ENCODE assay signal across 8 cellular contexts in the genomic region with DNA sequence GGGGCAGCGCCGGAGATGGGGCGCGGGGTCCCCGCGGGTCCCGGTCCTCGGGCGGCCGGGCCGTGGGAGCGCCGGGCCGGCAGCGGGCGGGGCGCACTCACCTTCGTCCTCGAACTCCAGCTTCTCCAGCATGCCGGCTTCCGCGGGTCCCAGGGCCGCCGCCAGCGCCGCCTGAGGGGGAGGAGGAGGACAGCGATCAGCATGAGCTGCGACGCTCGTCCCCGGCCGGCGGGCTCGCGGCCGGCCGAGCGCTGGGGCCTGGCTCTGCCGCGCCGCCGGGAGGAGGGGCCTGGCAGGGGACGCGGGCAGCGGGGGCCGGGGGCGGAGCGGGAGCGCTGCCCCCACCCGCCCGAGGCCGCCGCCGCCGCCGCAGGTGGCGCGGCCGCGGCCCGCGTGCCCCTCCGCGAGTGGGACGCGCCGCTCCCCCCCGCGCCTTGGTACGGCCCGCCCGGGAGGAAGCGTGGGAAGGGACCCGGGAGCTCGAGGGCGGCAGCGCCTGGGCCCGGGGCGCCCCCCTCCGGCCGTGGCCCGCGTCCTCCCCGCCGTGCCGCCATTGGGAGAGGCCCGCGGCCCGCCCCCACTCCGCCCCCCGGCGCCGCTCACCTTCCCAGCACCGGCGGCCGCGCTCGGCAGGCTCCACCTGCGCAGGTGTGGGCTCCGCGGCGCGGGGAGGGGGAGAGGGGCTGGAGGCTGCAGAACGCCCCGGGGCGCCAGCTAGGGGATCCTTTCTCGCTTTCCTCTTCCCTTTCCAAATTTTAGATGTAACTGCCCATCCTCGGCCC.
DNase-seq lines count a peak whose midpoint lies in the region; ATAC-seq lines count a peak whose summit lies in the region.

No MANE protein-coding gene starts in this region.

- in situ Hi-C loops in ACHN (cut with HindIII; ENCODE audit: low pct_ligation_motif_present, low pct_unique_long_range_greater_than_20kb, low sequenced_read_pairs), result no loop called here

- H3K36me3 Mint-ChIP-seq in central memory CD8-positive, alpha-beta T cell (ENCODE audit: insufficient read depth), result peaks cover 6% of the 10 kb centered on the region

- DNase-seq in ACHN (peak; percentile 83), NCI-H2107 treated with DMSO at 0.1 percent for 48 hours (lab: John Stamatoyannopoulos, UW; ENCODE audit: unreplicated experiment) (peak; percentile 69), kidney glomerular epithelial cell (lab: John Stamatoyannopoulos, UW) (peak; percentile 85)
- peak; percentile 78 to 80 for DNase-seq in central memory CD8-positive, alpha-beta T cell (ENCODE audit: low spot score in 2 of 2)
- peak; percentile 66 to 80 (median 72) for DNase-seq in stimulated activated CD4-positive, alpha-beta T cell treated with anti-CD3 and anti-CD28 coated beads, Interleukin-1b, Interleukin-23, amount 100 ng/mL, for 24 hours (ENCODE audit: low read depth in 4 of 4, low spot score in 1 of 4)

- peak overlapping the region; percentile 96 for H3K4me3 Mint-ChIP-seq in central memory CD8-positive, alpha-beta T cell

- ATAC-seq in GM18517 (IDR thresholded peaks at IDR 0.05; ENCODE audit: unreplicated experiment) (peak; percentile 68), HG02981 (IDR thresholded peaks at IDR 0.05; ENCODE audit: unreplicated experiment) (peak; percentile 63)
- peak; percentile 76 to 82 for ATAC-seq in activated CD4-positive, CD25-positive, alpha-beta regulatory T cell treated with anti-CD3 and anti-CD28 coated beads, Interleukin-2, amount 50 U/mL, for 24 hours
- ATAC-seq in central memory CD8-positive, alpha-beta T cell (replicated peaks; ENCODE audit: extremely low read depth, poor library complexity, severe bottlenecking), result peak; percentile 79

- H3K27ac Mint-ChIP-seq in central memory CD8-positive, alpha-beta T cell (ENCODE audit: low read depth), result peak overlapping the region; percentile 97

- H3K9me3 Mint-ChIP-seq in central memory CD8-positive, alpha-beta T cell, result no peaks in the 10 kb centered on the region

- peaks cover 36% of the 10 kb centered on the region for H3K4me1 Mint-ChIP-seq in central memory CD8-positive, alpha-beta T cell

- no peaks in the 10 kb centered on the region for H3K27me3 Mint-ChIP-seq in central memory CD8-positive, alpha-beta T cell

Comparison
In these comparisons a context has a peak if more than half of its experiments do, and no peak if none do; other contexts are left out.
1. Peak in every context shown above with its lines: DNase-seq and ATAC-seq.